In the genomic region with DNA sequence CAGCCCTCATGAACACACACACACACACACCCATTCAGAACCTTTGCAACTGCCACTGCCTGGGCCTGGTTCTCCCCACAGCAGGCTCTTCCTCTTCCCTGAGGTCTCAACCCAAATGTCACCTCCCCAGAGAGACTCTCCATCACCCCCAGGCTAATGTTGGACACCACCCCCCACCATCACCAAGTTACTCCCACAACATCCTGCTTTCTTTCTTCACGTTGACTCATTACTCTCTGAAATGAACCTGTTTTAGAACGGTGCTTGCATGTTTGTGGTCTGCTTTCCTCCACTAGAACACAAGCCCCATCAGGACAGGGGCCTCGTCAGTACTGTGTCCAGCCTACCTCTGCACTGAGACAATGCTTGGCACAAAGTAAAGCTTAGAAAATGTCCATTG, we compare ENCODE assay signal across 13 cellular contexts. TPM values are rescaled to one million over a fixed set of nuclear protein-coding genes. Genes with fewer than 3 reads are reported as not detected.
A peak's percentile ranks its signal among the peaks of the same experiment; 100 is the strongest.
DNase-seq lines count a peak whose midpoint lies in the region; ATAC-seq and TF ChIP-seq lines count a peak whose summit lies in the region.
"Had no signal": no experiment of that assay in that cellular context is flagged by ENCODE, and none has a peak within 500 bp of the region (broad histone marks: within the 10 kb centered on the region; RNA-seq: fewer than 3 reads in every experiment).

No MANE protein-coding gene starts in this region.

- no peaks in the 10 kb centered on the region for H3K4me1 ChIP-seq in mucosa of descending colon (ENCODE audit: low read depth)
- H3K4me1 ChIP-seq: psoas muscle had no signal

- H3K27ac ChIP-seq in epithelial cell of prostate, result peak overlapping the region; percentile 87
- H3K27ac ChIP-seq: psoas muscle, SJCRH30 had no signal

- DNase-seq in epithelial cell of prostate (ENCODE audit: low read depth, low spot score) (no peak), D341Med (ENCODE audit: low spot score) (no peak), mucosa of descending colon (no peak), NCI-H187 treated with DMSO at 0.1 percent for 48 hours (lab: John Stamatoyannopoulos, UW) (no peak), foreskin melanocyte (no peak)
- DNase-seq: activated CD4-positive, alpha-beta T cell treated with anti-CD3 and anti-CD28 coated beads for 4 hours; left colon; NCI-H2081; psoas muscle; SJCRH30 had no signal

- no peak for TF ChIP-seq CTCF in mucosa of descending colon (IDR thresholded peaks at IDR 0.05)

- H3K36me3 ChIP-seq in mucosa of descending colon (ENCODE audit: low read depth), result no peaks in the 10 kb centered on the region
- H3K36me3 ChIP-seq: SJCRH30 had no signal

- ATAC-seq in GM18498 (IDR thresholded peaks at IDR 0.05; ENCODE audit: unreplicated experiment) (peak; percentile 74), GM21526 (IDR thresholded peaks at IDR 0.05; ENCODE audit: low FRiP score, unreplicated experiment) (peak; percentile 86), HG03521 (IDR thresholded peaks at IDR 0.05; ENCODE audit: unreplicated experiment) (peak; percentile 72), mucosa of descending colon (no peak)
- ATAC-seq: left colon, psoas muscle had no signal

- H3K4me3 ChIP-seq in mucosa of descending colon, result no peak overlapping the region
- H3K4me3 ChIP-seq: psoas muscle, SJCRH30 had no signal

- intact Hi-C loops in mucosa of descending colon (cut with DNase I, micrococcal nuclease), result no loop called here

- H3K9me3 ChIP-seq in mucosa of descending colon, result no peaks in the 10 kb centered on the region
- H3K9me3 ChIP-seq: psoas muscle, SJCRH30 had no signal

RNA-seq across cellular contexts. Expression of a gene that starts 16.0 kb away (rescaled TPM):
- total RNA-seq in mucosa of descending colon, result 10 to 100 TPM in 2 of 3 donors, 1 to 10 TPM in 1; 6.7 to 23.4 (median 11.6) TPM
